15 cellular contexts compared by ENCODE assay signal in genomic region chr3:122025296-122025695, GRCh38. TPM values are rescaled to one million over a fixed set of nuclear protein-coding genes. Genes with fewer than 3 reads are reported as not detected.
A peak's percentile ranks its signal among the peaks of the same experiment; 100 is the strongest.
DNase-seq lines count a peak whose midpoint lies in the region; ATAC-seq and TF ChIP-seq lines count a peak whose summit lies in the region.
"Had no signal": no experiment of that assay in that cellular context is flagged by ENCODE, and none has a peak within 500 bp of the region (broad histone marks: within the 10 kb centered on the region; RNA-seq: fewer than 3 reads in every experiment).

No MANE protein-coding gene starts in this region.

- intact Hi-C loops in PC-3 (cut with micrococcal nuclease) = no loop called here

- H4K91ac ChIP-seq in mesenchymal stem cell (ENCODE audit: low read length) = no peak overlapping the region

- H2BK12ac ChIP-seq in mesenchymal stem cell (ENCODE audit: low read length in 2 of 2) = no peak overlapping the region

- no peak overlapping the region for H4K8ac ChIP-seq in mesenchymal stem cell (ENCODE audit: low read length)

- no peaks in the 10 kb centered on the region for H3K79me2 ChIP-seq in PC-3 (ENCODE audit: low read length)

- H2AK5ac ChIP-seq in mesenchymal stem cell (ENCODE audit: low read length, severe bottlenecking) = no peak overlapping the region

- H3K9me3 ChIP-seq in PC-3 (ENCODE audit: low read length) (no peaks in the 10 kb centered on the region), mesenchymal stem cell (ENCODE audit: control insufficient read depth, low read length) (no peaks in the 10 kb centered on the region)
- H3K9me3 ChIP-seq: HAP-1 had no signal

- H3K9ac ChIP-seq in PC-3 (ENCODE audit: low read length) = no peak overlapping the region
- H3K9ac ChIP-seq in mesenchymal stem cell (ENCODE audit: low read length) = no peak overlapping the region

- no peaks in the 10 kb centered on the region for H3K9me2 ChIP-seq in PC-3 (replicated peaks; ENCODE audit: low read length)

- peaks cover 2% of the 10 kb centered on the region for H3K4me1 Mint-ChIP-seq in activated T-helper 17 cell treated with anti-CD3 and anti-CD28 coated beads, Interleukin-2, amount 50 U/mL, for 72 hours
- H3K4me1 Mint-ChIP-seq: neural crest cell had no signal

- H3K36me3 ChIP-seq in PC-3 (ENCODE audit: low read depth, low read length) = no peaks in the 10 kb centered on the region
- no peaks in the 10 kb centered on the region for H3K36me3 ChIP-seq in mesenchymal stem cell (ENCODE audit: control insufficient read depth in 1 of 2, insufficient read depth in 2 of 2, low read depth in 1 of 2, low read length in 2 of 2)
- H3K36me3 ChIP-seq: HAP-1 had no signal

- H3K4me1 ChIP-seq in PC-3 (ENCODE audit: insufficient read depth, low read length) (peaks cover 7% of the 10 kb centered on the region), mesenchymal stem cell (ENCODE audit: control insufficient read depth, insufficient read depth, low read depth, low read length) (peaks cover 7% of the 10 kb centered on the region)
- H3K4me1 ChIP-seq: HAP-1 had no signal

- ATAC-seq in GM18858 (IDR thresholded peaks at IDR 0.05; ENCODE audit: unreplicated experiment) (peak; percentile 88), GM21515 (IDR thresholded peaks at IDR 0.05; ENCODE audit: unreplicated experiment) (peak; percentile 79), HG03135 (IDR thresholded peaks at IDR 0.05; ENCODE audit: unreplicated experiment) (peak; percentile 66), PC-3 (no peak)
- peak; percentile 45 for ATAC-seq in activated T-helper 17 cell treated with anti-CD3 and anti-CD28 coated beads, Interleukin-2, amount 50 U/mL, for 72 hours (replicated peaks)

- H3K4me3 Mint-ChIP-seq in activated T-helper 17 cell treated with anti-CD3 and anti-CD28 coated beads, Interleukin-2, amount 50 U/mL, for 72 hours = no peak overlapping the region
- H3K4me3 Mint-ChIP-seq: neural crest cell had no signal

- no peak overlapping the region for H2BK120ac ChIP-seq in mesenchymal stem cell (ENCODE audit: low read depth, low read length)

- H3K27me3 ChIP-seq in PC-3 (ENCODE audit: low read length) = no peaks in the 10 kb centered on the region
- peaks cover 19 to 24% of the 10 kb centered on the region in 2 experiments for H3K27me3 ChIP-seq in mesenchymal stem cell (ENCODE audit: control insufficient read depth in 1 of 2, insufficient read depth in 1 of 2, low read length in 2 of 2)

- H3K23ac ChIP-seq in mesenchymal stem cell (ENCODE audit: low read length in 2 of 2) = no peak overlapping the region

- DNase-seq in PC-3 (no peak), DMS79 treated with DMSO at 0.1 percent for 48 hours (lab: John Stamatoyannopoulos, UW) (no peak), mesenchymal stem cell (no peak)
- no peak for DNase-seq in effector CD8-positive, alpha-beta T cell (lab: John Stamatoyannopoulos, UW)
- DNase-seq: amniotic stem cell, NCI-H1105 had no signal

- H3K4ac ChIP-seq in mesenchymal stem cell (ENCODE audit: low read depth in 1 of 2, low read length in 2 of 2) = no peak overlapping the region

- no peak overlapping the region for H3K4me3 ChIP-seq in PC-3 (ENCODE audit: low read length)
- no peak overlapping the region for H3K4me3 ChIP-seq in mesenchymal stem cell (ENCODE audit: insufficient read depth in 1 of 2, low read depth in 1 of 2, low read length in 2 of 2)
- H3K4me3 ChIP-seq: HAP-1 had no signal

- H3K79me1 ChIP-seq in mesenchymal stem cell (replicated peaks; ENCODE audit: low read length, poor library complexity, severe bottlenecking) = no peaks in the 10 kb centered on the region

- H3K18ac ChIP-seq in mesenchymal stem cell (ENCODE audit: low read depth in 1 of 2, low read length in 2 of 2) = no peak overlapping the region

- H4K20me1 ChIP-seq in PC-3 (ENCODE audit: low read length) = no peaks in the 10 kb centered on the region

- no peak overlapping the region for H3K27ac Mint-ChIP-seq in activated T-helper 17 cell treated with anti-CD3 and anti-CD28 coated beads, Interleukin-2, amount 50 U/mL, for 72 hours

- H3K14ac ChIP-seq in mesenchymal stem cell (ENCODE audit: low read length in 2 of 2) = no peak overlapping the region

- CTCF ChIA-PET in PC-3 (lab: Charles Lee) = no interaction called here

- no peak overlapping the region for H2BK15ac ChIP-seq in mesenchymal stem cell (ENCODE audit: low read depth, poor library complexity, severe bottlenecking)

- H3F3A ChIP-seq in PC-3 (ENCODE audit: low read length, unreplicated experiment) = no peaks in the 10 kb centered on the region

- H3K4me2 ChIP-seq in PC-3 (ENCODE audit: low read length) (no peak overlapping the region), mesenchymal stem cell (ENCODE audit: low read length, poor library complexity, severe bottlenecking) (no peak overlapping the region)

- H2AFZ ChIP-seq in PC-3 (ENCODE audit: low read length) = no peak overlapping the region
- no peak overlapping the region for H2AFZ ChIP-seq in mesenchymal stem cell (ENCODE audit: low read depth, low read length)

- H2BK5ac ChIP-seq in mesenchymal stem cell (ENCODE audit: low read depth, low read length, poor library complexity, severe bottlenecking) = no peak overlapping the region

- TF ChIP-seq CTCF in PC-3 (conservative IDR thresholded peaks at IDR 0.05; ENCODE audit: low read depth, low read length) = no peak

- BruUV-seq in PC-3 (replicated peaks; lab: Mats Ljungman, UMichigan) = no TSS peak

- POLR2A ChIA-PET in PC-3 (lab: Charles Lee; ENCODE audit: unreplicated experiment) = interaction anchor here (0.6 kb wide), 2 partner anchors 436 to 442 kb away, joined by 4 to 5 read pairs; no protein-coding TSS in a partner anchor

- H3K36me3 Mint-ChIP-seq in activated T-helper 17 cell treated with anti-CD3 and anti-CD28 coated beads, Interleukin-2, amount 50 U/mL, for 72 hours (ENCODE audit: low read depth) = no peaks in the 10 kb centered on the region

- peaks cover 19% of the 10 kb centered on the region for H3K27me3 Mint-ChIP-seq in activated T-helper 17 cell treated with anti-CD3 and anti-CD28 coated beads, Interleukin-2, amount 50 U/mL, for 72 hours

- H3K9me3 Mint-ChIP-seq in activated T-helper 17 cell treated with anti-CD3 and anti-CD28 coated beads, Interleukin-2, amount 50 U/mL, for 72 hours = no peaks in the 10 kb centered on the region

- H3K27ac ChIP-seq in PC-3 (ENCODE audit: low read length) = no peak overlapping the region
- no peak overlapping the region for H3K27ac ChIP-seq in mesenchymal stem cell (ENCODE audit: low read length, poor library complexity, severe bottlenecking)

RNA-seq across cellular contexts. Expression of gene ILDR1, which starts 3.2 kb away (rescaled TPM):
- total RNA-seq in activated T-helper 17 cell treated with anti-CD3 and anti-CD28 coated beads, Interleukin-2, amount 50 U/mL, for 72 hours = 1 to 10 TPM in 1 of 2 donors, under 1 TPM in 1; 0.21 to 1.4 TPM
- 4.8 and 5.6 TPM in 2 replicates for total RNA-seq in PC-3 (2014; rRNA removed)
- not detected for polyA plus RNA-seq in mesenchymal stem cell (2013, experiment 1 of 2)
- not detected for polyA plus RNA-seq in mesenchymal stem cell (2013, experiment 2 of 2)
- total RNA-seq: activated CD8-positive, alpha-beta memory T cell treated with anti-CD3 and anti-CD28 coated beads for 36 hours; endothelial cell of umbilical vein; neural crest cell; temporal lobe had no signal
- polyA plus RNA-seq: endothelial cell of umbilical vein had no signal

RNA-seq across cellular contexts. Expression of gene CD86, which starts 29.9 kb away (rescaled TPM):
- 1 to 10 TPM; 1.8 to 4.4 TPM for total RNA-seq in activated T-helper 17 cell treated with anti-CD3 and anti-CD28 coated beads, Interleukin-2, amount 50 U/mL, for 72 hours
- total RNA-seq in PC-3 (2014; rRNA removed) = 0.07 TPM in 1 of 2 replicates, not detected in the other
- not detected for polyA plus RNA-seq in mesenchymal stem cell (2013, experiment 1 of 2)
- polyA plus RNA-seq in mesenchymal stem cell (2013, experiment 2 of 2) = not detected
- total RNA-seq: endothelial cell of umbilical vein, neural crest cell had no signal
- polyA plus RNA-seq: endothelial cell of umbilical vein had no signal
